In genomic region chr17:676965-677364, GRCh38 we compare ENCODE assay signal across 20 cellular contexts.
"Had no signal": no experiment of that assay in that cellular context is flagged by ENCODE, and none has a peak within 500 bp of the region (broad histone marks: within the 10 kb centered on the region; RNA-seq: fewer than 3 reads in every experiment).

No MANE protein-coding gene starts in this region.

- H3K9me3 ChIP-seq: gastrocnemius medialis, heart right ventricle, prostate gland, spleen had no signal

- DNase-seq: cortex of kidney; effector memory CD8-positive, alpha-beta T cell; erythroblast; foreskin fibroblast; gastrocnemius medialis; glutamatergic neuron; heart right ventricle; hippocampal formation; mesendoderm; midbrain; naive thymus-derived CD4-positive, alpha-beta T cell; nucleus accumbens; right cardiac atrium; spleen; stimulated activated CD4-positive, alpha-beta T cell treated with anti-CD3 and anti-CD28 coated beads, Interleukin-4, amount 100 ng/mL, for 4 hours; stimulated activated naive CD8-positive, alpha-beta T cell treated with anti-CD3 and anti-CD28 coated beads, Interleukin-15, Interleukin-2, amounts not matched to agents 100 U/mL and 50 U/mL, for 24 hours; trophoblast cell had no signal

- H3K27ac ChIP-seq: skin epidermis, spleen had no signal

- H3K4me3 ChIP-seq: gastrocnemius medialis, prostate gland, skin epidermis, spleen had no signal

- H3K27me3 ChIP-seq: gastrocnemius medialis, heart right ventricle, spleen had no signal

- ATAC-seq: effector memory CD8-positive, alpha-beta T cell; naive thymus-derived CD4-positive, alpha-beta T cell; stimulated activated memory B cell treated with anti-CD40 and anti-IgM and Interleukin-4, amounts not matched to agents 10 μg/mL and 1 μg/mL and 100 μg/mL, for 72 hours; stimulated activated naive CD8-positive, alpha-beta T cell treated with anti-CD3 and anti-CD28 coated beads, Interleukin-15, Interleukin-2, amounts not matched to agents 100 U/mL and 50 U/mL, for 24 hours had no signal

- H3K4me1 ChIP-seq: prostate gland had no signal

- H3K36me3 ChIP-seq: prostate gland had no signal
